In genomic region chr12:70243510-70244331, GRCh38 we compare ENCODE assay signal across 8 cellular contexts. TPM values are rescaled to one million over a fixed set of nuclear protein-coding genes. Genes with fewer than 3 reads are reported as not detected.
DNase-seq lines count a peak whose midpoint lies in the region; ATAC-seq and TF ChIP-seq lines count a peak whose summit lies in the region.

No MANE protein-coding gene starts in this region.

- intact Hi-C loops in A673 (cut with micrococcal nuclease; ENCODE audit: unreplicated experiment), result loop anchor here (2.0 to 5.0 kb wide), 2 partner anchors 124 to 343 kb away; partner anchors contain the start of gene KCNMB4
- intact Hi-C loops in left colon (cut with DNase I, micrococcal nuclease), result no loop called here

- H3K9me3 ChIP-seq in A673 (ENCODE audit: low read depth, low read length, poor library complexity, severe bottlenecking), result no peaks in the 10 kb centered on the region

- peak overlapping the region; percentile 94 for H3K27ac ChIP-seq in A673 (ENCODE audit: low read depth, low read length, poor library complexity, severe bottlenecking)

- H3K36me3 ChIP-seq in A673 (ENCODE audit: insufficient read depth, low read length, poor library complexity, severe bottlenecking), result peaks cover 23% of the 10 kb centered on the region

- CTCF ChIA-PET in A673 (lab: Charles Lee), result interaction anchor here (0.7 kb wide), 1 partner anchor 9 kb away, joined by 4 read pairs; no protein-coding TSS in a partner anchor

- BruUV-seq in A673 (replicated peaks; lab: Mats Ljungman, UMichigan), result no TSS peak

- H3K4me1 ChIP-seq in A673 (ENCODE audit: insufficient read depth, low read length, poor library complexity, severe bottlenecking), result peaks cover 20% of the 10 kb centered on the region

- POLR2A ChIA-PET in A673 (lab: Charles Lee; ENCODE audit: low non-redundant PET), result no interaction called here

- no peaks in the 10 kb centered on the region for H3K27me3 ChIP-seq in A673 (replicated peaks; ENCODE audit: insufficient read depth, low read depth, low read length, poor library complexity)

- TF ChIP-seq CTCF in A673 (conservative IDR thresholded peaks at IDR 0.05; ENCODE audit: low read depth, low read length) (no peak), choroid plexus epithelial cell (conservative IDR thresholded peaks at IDR 0.05; ENCODE audit: low read depth, low read length) (no peak)

- H3K4me3 ChIP-seq in A673 (ENCODE audit: low read depth, low read length, poor library complexity, severe bottlenecking) (peak overlapping the region; percentile 69), choroid plexus epithelial cell (ENCODE audit: low read depth, low read length) (peak overlapping the region; percentile 89)

- ATAC-seq in GM18519 (IDR thresholded peaks at IDR 0.05; ENCODE audit: low FRiP score, unreplicated experiment) (peak; percentile 26), HG03025 (IDR thresholded peaks at IDR 0.05; ENCODE audit: low FRiP score, unreplicated experiment) (peak; percentile 51), left colon (peak; percentile 69)

- DNase-seq in A673 (ENCODE audit: low spot score) (peak; percentile 78), NCI-H2227 (lab: John Stamatoyannopoulos, UW; ENCODE audit: unreplicated experiment) (peak; percentile 79), choroid plexus epithelial cell (ENCODE audit: low read depth) (peak; percentile 75), left colon (peak; percentile 73 to 77)
- DNase-seq in activated CD4-positive, alpha-beta T cell treated with anti-CD3 and anti-CD28 coated beads for 1 hour, result peak; percentile 52
- DNase-seq in stimulated activated CD4-positive, alpha-beta T cell treated with anti-CD3 and anti-CD28 coated beads, Interleukin-1b, Interleukin-23, amount 100 ng/mL, for 48 hours, result peak; percentile 60

RNA-seq across cellular contexts. Expression of gene CNOT2, which starts 0.5 kb away (rescaled TPM):
- total RNA-seq in A673 (2021) (68.9 and 89.0 TPM in 2 replicates), left colon (10 to 100 TPM; 78.2 to 78.3 TPM)

Comparison
In these comparisons a context has a peak if more than half of its experiments do, and no peak if none do; other contexts are left out.
1. Peak in every context shown above with its lines: DNase-seq, ATAC-seq, H3K4me3 ChIP-seq and H3K27ac ChIP-seq.